21 cellular contexts compared by ENCODE assay signal in genomic region chr2:3279236-3279960, GRCh38.
"Had no signal": no experiment of that assay in that cellular context is flagged by ENCODE, and none has a peak within 500 bp of the region (broad histone marks: within the 10 kb centered on the region; RNA-seq: fewer than 3 reads in every experiment).

No MANE protein-coding gene starts in this region.

- H3K36me3 ChIP-seq: neutrophil, upper lobe of left lung had no signal

- H3K27me3 ChIP-seq: neutrophil, upper lobe of left lung had no signal

- H3K9me3 Mint-ChIP-seq: effector memory CD8-positive, alpha-beta T cell had no signal

- H3K4me1 Mint-ChIP-seq: activated naive CD4-positive, alpha-beta T cell treated with anti-CD3 and anti-CD28 coated beads, Interleukin-2, amount 50 U/mL, for 24 hours had no signal

- H2AFZ ChIP-seq: parathyroid adenoma had no signal

- H3K27ac ChIP-seq: neutrophil, parathyroid adenoma, SK-N-MC, upper lobe of left lung had no signal

- H3K4me3 Mint-ChIP-seq: activated CD4-positive, alpha-beta memory T cell treated with anti-CD3 and anti-CD28 coated beads for 36 hours; activated naive CD4-positive, alpha-beta T cell treated with anti-CD3 and anti-CD28 coated beads, Interleukin-2, amount 50 U/mL, for 24 hours; activated T-cell treated with anti-CD3 and anti-CD28 coated beads, Interleukin-2, amount 50 U/mL, for 24 hours; effector memory CD8-positive, alpha-beta T cell; immature natural killer cell; naive thymus-derived CD8-positive, alpha-beta T cell; T-helper 2 cell treated with Interferon-gamma antibody and Interleukin-4, amounts not matched to agents 5 μg/mL and 100 μg/mL, for 36 hours; WTC11 had no signal

- H3K9me3 ChIP-seq: neutrophil had no signal

- H3K27ac Mint-ChIP-seq: activated T-cell treated with anti-CD3 and anti-CD28 coated beads, Interleukin-2, amount 50 U/mL, for 24 hours; immature natural killer cell; T-helper 2 cell treated with Interferon-gamma antibody and Interleukin-4, amounts not matched to agents 5 μg/mL and 100 μg/mL, for 36 hours; WTC11 had no signal

- DNase-seq: activated CD4-positive, alpha-beta memory T cell treated with anti-CD3 and anti-CD28 coated beads for 36 hours; activated CD4-positive, alpha-beta T cell treated with anti-CD3 and anti-CD28 coated beads for 4 hours; activated effector memory CD4-positive, alpha-beta T cell treated with anti-CD3 and anti-CD28 coated beads, Interleukin-2, amount 50 U/mL, for 16 hours; amygdala; effector memory CD8-positive, alpha-beta T cell; immature natural killer cell; mesendoderm; naive thymus-derived CD8-positive, alpha-beta T cell; stimulated activated CD4-positive, alpha-beta T cell treated with anti-CD3 and anti-CD28 coated beads, Interleukin-12 subunit alpha, Interleukin-12 subunit beta, amount 100 ng/mL, for 4 hours; stimulated activated CD4-positive, alpha-beta T cell treated with anti-CD3 and anti-CD28 coated beads, Interleukin-1b, Interleukin-23, amount 100 ng/mL, for 48 hours; stimulated activated CD8-positive, alpha-beta memory T cell treated with anti-CD3 and anti-CD28 coated beads, Interleukin-4, amount 100 ng/mL, for 48 hours; stimulated activated naive CD8-positive, alpha-beta T cell treated with anti-CD3 and anti-CD28 coated beads, Interleukin-15, Interleukin-2, amounts not matched to agents 100 U/mL and 50 U/mL, for 24 hours had no signal

- H3K27me3 Mint-ChIP-seq: activated CD4-positive, alpha-beta memory T cell treated with anti-CD3 and anti-CD28 coated beads for 36 hours; activated naive CD4-positive, alpha-beta T cell treated with anti-CD3 and anti-CD28 coated beads, Interleukin-2, amount 50 U/mL, for 24 hours; activated T-cell treated with anti-CD3 and anti-CD28 coated beads, Interleukin-2, amount 50 U/mL, for 24 hours; effector memory CD8-positive, alpha-beta T cell; naive thymus-derived CD8-positive, alpha-beta T cell had no signal

- H3K4me3 ChIP-seq: SK-N-MC, upper lobe of left lung had no signal

- H3K9ac ChIP-seq: parathyroid adenoma had no signal

- FAIRE-seq: TTC549 had no signal
